ENCODE assay signal across 24 cellular contexts in the genomic region with DNA sequence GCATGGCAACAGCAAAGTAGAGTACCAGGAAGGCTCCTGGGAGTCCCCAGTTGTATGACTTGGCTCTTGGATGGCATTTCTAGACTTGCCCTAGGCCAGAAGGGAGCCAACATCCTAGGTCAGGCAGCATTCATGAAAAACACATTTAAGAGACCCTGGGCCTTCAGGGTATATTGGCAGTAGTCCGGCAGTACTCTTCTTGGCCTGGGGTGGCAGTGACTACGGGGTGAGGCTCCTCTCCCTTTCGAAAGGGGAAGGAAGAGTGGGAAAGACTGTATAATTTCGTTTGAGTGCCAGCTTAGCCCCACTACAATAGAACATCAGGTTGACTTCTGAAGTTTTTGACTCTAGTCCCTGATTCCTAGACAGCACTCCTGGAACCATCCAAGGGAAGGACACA.
"Had no signal": no experiment of that assay in that cellular context is flagged by ENCODE, and none has a peak within 500 bp of the region (broad histone marks: within the 10 kb centered on the region; RNA-seq: fewer than 3 reads in every experiment).

No MANE protein-coding gene starts in this region.

- H3K27ac ChIP-seq: SJSA1 had no signal

- ATAC-seq: activated T-cell treated with anti-CD3 and anti-CD28 coated beads, Interleukin-2, amount 50 U/mL, for 4 hours; T-helper 17 cell had no signal

- H3K27me3 ChIP-seq: SJSA1 had no signal

- DNase-seq: activated CD4-positive, alpha-beta memory T cell treated with anti-CD3 and anti-CD28 coated beads for 36 hours; activated CD4-positive, alpha-beta T cell treated with anti-CD3 and anti-CD28 coated beads, Interleukin-2, amount 10 ng/mL, durations not matched to agents 7 days and 5 days; activated CD4-positive, CD25-positive, alpha-beta regulatory T cell; activated CD8-positive, alpha-beta memory T cell treated with anti-CD3 and anti-CD28 coated beads for 24 hours; activated effector memory CD4-positive, alpha-beta T cell treated with anti-CD3 and anti-CD28 coated beads, Interleukin-2, amount 50 U/mL, for 16 hours; activated naive CD4-positive, alpha-beta T cell treated with Interleukin-2 at 50 U/mL for 16 hours; activated T-cell treated with anti-CD3 and anti-CD28 coated beads, Interleukin-2, amount 50 U/mL, for 4 hours; amygdala; Karpas-422; MM.1S; NCI-H1092; NCI-H1417; NCI-H1694; NCI-H2029; NCI-H2107; NCI-H2171 treated with DMSO at 0.1 percent for 48 hours; NCI-H345; NCI-H510A; NCI-H526 treated with DMSO at 0.1 percent for 48 hours; NCI-H82; SHP77; T-helper 17 cell; T-helper 9 cell had no signal

- H3K4me3 ChIP-seq: SJSA1 had no signal

- H3K9me3 ChIP-seq: SJSA1 had no signal

- H3K4me1 ChIP-seq: SJSA1 had no signal

- H3K36me3 ChIP-seq: SJSA1 had no signal
